ENCODE assay signal across 1 cellular context in the genomic region with DNA sequence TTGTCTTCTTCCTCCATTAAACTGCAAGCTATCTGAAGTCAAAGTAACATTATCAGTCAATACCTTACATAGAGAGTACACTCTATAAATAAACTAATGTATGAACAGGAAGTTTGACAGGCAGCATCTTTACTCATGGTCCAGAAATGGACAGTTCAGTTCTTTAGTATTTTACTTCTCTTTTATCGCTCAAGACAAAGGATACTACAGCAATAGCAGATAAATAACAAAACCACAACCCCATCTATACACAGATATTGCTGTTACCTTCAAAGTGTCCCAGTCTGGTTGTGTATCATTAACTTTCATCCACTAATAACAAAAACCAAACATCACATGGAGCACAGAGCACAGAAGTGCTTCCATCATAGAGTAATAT.
TF ChIP-seq lines count a peak whose summit lies in the region.

No MANE protein-coding gene starts in this region.

TF ChIP-seq in GM12878, 131 proteins besides CTCF, POLR2A, EP300 and RAD21:
- TF ChIP-seq, protein P1, sequence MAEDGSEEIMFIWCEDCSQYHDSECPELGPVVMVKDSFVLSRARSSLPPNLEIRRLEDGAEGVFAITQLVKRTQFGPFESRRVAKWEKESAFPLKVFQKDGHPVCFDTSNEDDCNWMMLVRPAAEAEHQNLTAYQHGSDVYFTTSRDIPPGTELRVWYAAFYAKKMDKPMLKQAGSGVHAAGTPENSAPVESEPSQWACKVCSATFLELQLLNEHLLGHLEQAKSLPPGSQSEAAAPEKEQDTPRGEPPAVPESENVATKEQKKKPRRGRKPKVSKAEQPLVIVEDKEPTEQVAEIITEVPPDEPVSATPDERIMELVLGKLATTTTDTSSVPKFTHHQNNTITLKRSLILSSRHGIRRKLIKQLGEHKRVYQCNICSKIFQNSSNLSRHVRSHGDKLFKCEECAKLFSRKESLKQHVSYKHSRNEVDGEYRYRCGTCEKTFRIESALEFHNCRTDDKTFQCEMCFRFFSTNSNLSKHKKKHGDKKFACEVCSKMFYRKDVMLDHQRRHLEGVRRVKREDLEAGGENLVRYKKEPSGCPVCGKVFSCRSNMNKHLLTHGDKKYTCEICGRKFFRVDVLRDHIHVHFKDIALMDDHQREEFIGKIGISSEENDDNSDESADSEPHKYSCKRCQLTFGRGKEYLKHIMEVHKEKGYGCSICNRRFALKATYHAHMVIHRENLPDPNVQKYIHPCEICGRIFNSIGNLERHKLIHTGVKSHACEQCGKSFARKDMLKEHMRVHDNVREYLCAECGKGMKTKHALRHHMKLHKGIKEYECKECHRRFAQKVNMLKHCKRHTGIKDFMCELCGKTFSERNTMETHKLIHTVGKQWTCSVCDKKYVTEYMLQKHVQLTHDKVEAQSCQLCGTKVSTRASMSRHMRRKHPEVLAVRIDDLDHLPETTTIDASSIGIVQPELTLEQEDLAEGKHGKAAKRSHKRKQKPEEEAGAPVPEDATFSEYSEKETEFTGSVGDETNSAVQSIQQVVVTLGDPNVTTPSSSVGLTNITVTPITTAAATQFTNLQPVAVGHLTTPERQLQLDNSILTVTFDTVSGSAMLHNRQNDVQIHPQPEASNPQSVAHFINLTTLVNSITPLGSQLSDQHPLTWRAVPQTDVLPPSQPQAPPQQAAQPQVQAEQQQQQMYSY (CRISPR knock-in tag; IDR thresholded peaks at IDR 0.05): no peak
- TF ChIP-seq NFIC (IDR thresholded peaks at IDR 0.05; ENCODE audit: low read depth, low read length): peak; percentile 60; the same call in 1 of the 2 replicates
- 0 out of 2 replicates have a peak, but pooled peaks have one; percentile 8 for TF ChIP-seq JUNB (IDR thresholded peaks at IDR 0.05)
- no peak for TF ChIP-seq ZNF622 (IDR thresholded peaks at IDR 0.05)
- no peak for TF ChIP-seq BHLHE40 (IDR thresholded peaks at IDR 0.05; ENCODE audit: borderline replicate concordance in 1 of 2, low read depth in 2 of 2, low read length in 1 of 2)
- TF ChIP-seq EGR1 (IDR thresholded peaks at IDR 0.05; ENCODE audit: borderline replicate concordance in 1 of 2, low read depth in 2 of 2, low read length in 2 of 2): no peak
- TF ChIP-seq RUNX3 (IDR thresholded peaks at IDR 0.05; ENCODE audit: low read length): peak; percentile 47
- TF ChIP-seq, protein P2, sequence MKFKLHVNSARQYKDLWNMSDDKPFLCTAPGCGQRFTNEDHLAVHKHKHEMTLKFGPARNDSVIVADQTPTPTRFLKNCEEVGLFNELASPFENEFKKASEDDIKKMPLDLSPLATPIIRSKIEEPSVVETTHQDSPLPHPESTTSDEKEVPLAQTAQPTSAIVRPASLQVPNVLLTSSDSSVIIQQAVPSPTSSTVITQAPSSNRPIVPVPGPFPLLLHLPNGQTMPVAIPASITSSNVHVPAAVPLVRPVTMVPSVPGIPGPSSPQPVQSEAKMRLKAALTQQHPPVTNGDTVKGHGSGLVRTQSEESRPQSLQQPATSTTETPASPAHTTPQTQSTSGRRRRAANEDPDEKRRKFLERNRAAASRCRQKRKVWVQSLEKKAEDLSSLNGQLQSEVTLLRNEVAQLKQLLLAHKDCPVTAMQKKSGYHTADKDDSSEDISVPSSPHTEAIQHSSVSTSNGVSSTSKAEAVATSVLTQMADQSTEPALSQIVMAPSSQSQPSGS (IDR thresholded peaks at IDR 0.05; ENCODE audit: low read length): 0 out of 2 replicates have a peak, but pooled peaks have one; percentile 25
- TF ChIP-seq, protein P3, sequence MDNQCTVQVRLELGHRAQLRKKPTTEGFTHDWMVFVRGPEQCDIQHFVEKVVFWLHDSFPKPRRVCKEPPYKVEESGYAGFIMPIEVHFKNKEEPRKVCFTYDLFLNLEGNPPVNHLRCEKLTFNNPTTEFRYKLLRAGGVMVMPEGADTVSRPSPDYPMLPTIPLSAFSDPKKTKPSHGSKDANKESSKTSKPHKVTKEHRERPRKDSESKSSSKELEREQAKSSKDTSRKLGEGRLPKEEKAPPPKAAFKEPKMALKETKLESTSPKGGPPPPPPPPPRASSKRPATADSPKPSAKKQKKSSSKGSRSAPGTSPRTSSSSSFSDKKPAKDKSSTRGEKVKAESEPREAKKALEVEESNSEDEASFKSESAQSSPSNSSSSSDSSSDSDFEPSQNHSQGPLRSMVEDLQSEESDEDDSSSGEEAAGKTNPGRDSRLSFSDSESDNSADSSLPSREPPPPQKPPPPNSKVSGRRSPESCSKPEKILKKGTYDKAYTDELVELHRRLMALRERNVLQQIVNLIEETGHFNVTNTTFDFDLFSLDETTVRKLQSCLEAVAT (IDR thresholded peaks at IDR 0.05): no peak
- TF ChIP-seq MEF2A (IDR thresholded peaks at IDR 0.05; ENCODE audit: insufficient read depth, low read depth, low read length): 0 out of 2 replicates have a peak, but pooled peaks have one; percentile 25
- no peak for TF ChIP-seq MTA3 (IDR thresholded peaks at IDR 0.05; ENCODE audit: borderline replicate concordance, low read length)
- no peak for TF ChIP-seq SP1 (IDR thresholded peaks at IDR 0.05; ENCODE audit: low read depth, low read length)
